ENCODE assay signal across 9 cellular contexts in the genomic region with DNA sequence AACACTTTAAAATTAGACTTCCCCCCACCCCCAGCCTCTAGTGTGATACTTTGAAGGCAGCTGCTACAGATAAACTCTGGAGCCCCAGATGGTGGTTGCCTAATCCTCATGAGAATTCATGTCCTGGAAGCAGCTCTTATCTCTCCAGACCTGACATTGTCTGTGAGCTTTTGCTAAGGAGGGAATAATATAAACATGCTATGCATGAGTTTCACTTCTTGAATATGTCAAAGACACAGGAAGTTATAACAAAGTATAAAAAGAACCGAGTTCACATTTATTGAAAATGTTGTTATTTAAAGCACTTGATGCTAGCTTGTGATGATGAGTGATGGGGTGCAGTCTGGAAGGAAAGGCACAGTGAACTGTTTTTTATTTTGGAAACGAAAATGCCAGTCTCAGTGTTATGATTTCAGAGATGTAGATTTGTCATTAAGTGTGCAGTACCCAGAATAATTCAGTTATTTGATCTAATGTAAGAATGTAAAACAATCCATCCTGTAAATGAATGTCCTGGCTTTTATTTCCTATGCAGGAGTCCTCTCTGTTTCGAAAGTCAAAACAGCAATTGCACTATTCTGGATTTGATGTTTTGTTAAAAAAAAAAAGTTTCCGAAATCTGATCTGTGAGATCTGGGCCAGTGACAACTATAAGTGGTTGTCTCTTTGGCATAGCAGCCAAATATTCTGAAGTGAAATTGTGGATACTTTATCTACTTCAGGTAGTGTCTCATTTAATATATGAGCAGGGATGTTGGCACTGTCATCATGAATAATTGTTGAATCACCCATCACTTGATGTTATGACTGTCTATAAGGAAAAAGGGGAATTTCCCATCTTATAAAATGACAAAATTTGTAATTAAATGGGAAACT.
DNase-seq lines count a peak whose midpoint lies in the region; ATAC-seq and TF ChIP-seq lines count a peak whose summit lies in the region.
"Had no signal": no experiment of that assay in that cellular context is flagged by ENCODE, and none has a peak within 500 bp of the region (broad histone marks: within the 10 kb centered on the region; RNA-seq: fewer than 3 reads in every experiment).

No MANE protein-coding gene starts in this region.

- TF ChIP-seq CTCF in chondrocyte (IDR thresholded peaks at IDR 0.05) (no peak), upper lobe of right lung (IDR thresholded peaks at IDR 0.05) (no peak)

- H3K4me3 ChIP-seq in GM08714 (ENCODE audit: low read length) (peak overlapping the region; percentile 45), upper lobe of right lung (no peak overlapping the region), aorta (ENCODE audit: low read length in 2 of 2) (no peak overlapping the region)

- H3K9me3 Mint-ChIP-seq in chondrocyte (ENCODE audit: low read depth): no peaks in the 10 kb centered on the region

- ATAC-seq in GM21825 (IDR thresholded peaks at IDR 0.05; ENCODE audit: unreplicated experiment) (peak; percentile 57), upper lobe of right lung (peak; percentile 36), aorta (ENCODE audit: low FRiP score) (no peak)

- H3K27me3 ChIP-seq in upper lobe of right lung (no peaks in the 10 kb centered on the region), aorta (ENCODE audit: control insufficient read depth in 1 of 2, insufficient read depth in 2 of 2, low read length in 1 of 2) (no peaks in the 10 kb centered on the region)

- DNase-seq in NCI-H2171 treated with DMSO at 0.1 percent for 48 hours (lab: John Stamatoyannopoulos, UW) (peak; percentile 63), chondrocyte (ENCODE audit: low spot score) (no peak), upper lobe of right lung (no peak), aorta (no peak), posterior cingulate gyrus (no peak), NCI-H2081 treated with DMSO at 0.1 percent for 48 hours (lab: John Stamatoyannopoulos, UW) (no peak)

- no peaks in the 10 kb centered on the region for H3K36me3 Mint-ChIP-seq in chondrocyte (ENCODE audit: low read depth)

- H3K4me3 Mint-ChIP-seq in chondrocyte (ENCODE audit: unreplicated experiment): peak overlapping the region; percentile 15

- H3K27ac Mint-ChIP-seq in chondrocyte (ENCODE audit: unreplicated experiment): peak overlapping the region; percentile 92

- H3K4me1 ChIP-seq in upper lobe of right lung (peaks cover 9% of the 10 kb centered on the region), aorta (ENCODE audit: control insufficient read depth in 1 of 2, insufficient read depth in 2 of 2, low read length in 2 of 2) (peaks cover 0 to 8% of the 10 kb centered on the region in 2 donors)

- H3K9me3 ChIP-seq in upper lobe of right lung: no peaks in the 10 kb centered on the region
- no peaks in the 10 kb centered on the region for H3K9me3 ChIP-seq in aorta (ENCODE audit: control insufficient read depth, low read length)

- H3K27ac ChIP-seq in upper lobe of right lung (no peak overlapping the region), aorta (ENCODE audit: low read depth in 1 of 2, low read length in 2 of 2) (no peak overlapping the region)
- H3K27ac ChIP-seq: KMS-11 had no signal

- no peaks in the 10 kb centered on the region for H3K27me3 Mint-ChIP-seq in chondrocyte (ENCODE audit: low read depth)

- intact Hi-C loops in upper lobe of right lung (cut with DNase I) (no loop called here), aorta (cut with DNase I) (no loop called here), posterior cingulate gyrus (cut with DNase I) (no loop called here)

- peaks cover 44% of the 10 kb centered on the region for H3K4me1 Mint-ChIP-seq in chondrocyte (ENCODE audit: low read depth)

- H3K36me3 ChIP-seq in upper lobe of right lung: no peaks in the 10 kb centered on the region
- H3K36me3 ChIP-seq in aorta (ENCODE audit: control insufficient read depth in 1 of 2, insufficient read depth in 2 of 2, low read length in 1 of 2): no peaks in the 10 kb centered on the region

- WGBS in aorta, 2 donors: 19 to 29% methylated on average over 4 of the region's 4 CpGs
